In genomic region chr1:73761559-73761958, GRCh38 we compare ENCODE assay signal across 34 cellular contexts.
"Had no signal": no experiment of that assay in that cellular context is flagged by ENCODE, and none has a peak within 500 bp of the region (broad histone marks: within the 10 kb centered on the region; RNA-seq: fewer than 3 reads in every experiment).

No MANE protein-coding gene starts in this region.

- FAIRE-seq: astrocyte, colon had no signal

- H3K4me3 Mint-ChIP-seq: activated B cell treated with CpG ODN at 0.5 μM for 24 hours; activated CD8-positive, alpha-beta T cell treated with anti-CD3 and anti-CD28 coated beads for 36 hours; activated naive CD8-positive, alpha-beta T cell; activated T-cell treated with anti-CD3 and anti-CD28 coated beads, Interleukin-2, amount 50 U/mL, for 4 hours; activated T-helper 17 cell treated with anti-CD3 and anti-CD28 coated beads, Interleukin-2, amount 50 U/mL, for 72 hours; effector memory CD8-positive, alpha-beta T cell; T-helper 17 cell; T-helper 2 cell treated with Interferon-gamma antibody and Interleukin-4, amounts not matched to agents 5 μg/mL and 100 μg/mL, for 36 hours had no signal

- H3K27ac ChIP-seq: brain microvascular endothelial cell, epithelial cell of prostate, foreskin keratinocyte, gastrocnemius medialis, heart right ventricle, WERI-Rb-1 had no signal

- H3K36me3 ChIP-seq: brain microvascular endothelial cell, gastrocnemius medialis, heart right ventricle, WERI-Rb-1 had no signal

- H3K9me3 Mint-ChIP-seq: activated CD8-positive, alpha-beta T cell treated with anti-CD3 and anti-CD28 coated beads for 36 hours; activated T-cell treated with anti-CD3 and anti-CD28 coated beads, Interleukin-2, amount 50 U/mL, for 4 hours; T-helper 2 cell treated with Interferon-gamma antibody and Interleukin-4, amounts not matched to agents 5 μg/mL and 100 μg/mL, for 36 hours had no signal

- DNase-seq: activated B cell treated with CpG ODN at 0.5 μM for 24 hours; activated CD4-positive, alpha-beta T cell treated with anti-CD3 and anti-CD28 coated beads for 48 hours; activated CD4-positive, alpha-beta T cell treated with anti-CD3 and anti-CD28 coated beads, Interleukin-2, amount 50 U/mL, for 1 hour; activated CD4-positive, alpha-beta T cell treated with anti-CD3 and anti-CD28 coated beads, Interleukin-2, amount 50 U/mL, for 48 hours; activated CD8-positive, alpha-beta memory T cell treated with anti-CD3 and anti-CD28 coated beads for 24 hours; activated CD8-positive, alpha-beta T cell treated with anti-CD3 and anti-CD28 coated beads for 36 hours; activated effector memory CD4-positive, alpha-beta T cell treated with Interleukin-2 at 50 U/mL for 16 hours; activated gamma-delta T cell treated with Interleukin-2 at 50 U/mL for 16 hours; activated naive CD4-positive, alpha-beta T cell treated with anti-CD3 and anti-CD28 coated beads, Interleukin-2, amount 50 U/mL, for 16 hours; activated naive CD4-positive, alpha-beta T cell treated with Interleukin-2 at 50 U/mL for 16 hours; activated T-cell treated with anti-CD3 and anti-CD28 coated beads, Interleukin-2, amount 50 U/mL, for 4 hours; amniotic stem cell; anterior cingulate cortex; brain microvascular endothelial cell; caudate nucleus; cortex of kidney; dermis blood vessel endothelial cell; effector CD4-positive, alpha-beta T cell; effector memory CD8-positive, alpha-beta T cell; foreskin keratinocyte; gastrocnemius medialis; heart right ventricle; T-helper 1 cell; T-helper 17 cell; T1000; WERI-Rb-1 had no signal

- H3K4me3 ChIP-seq: gastrocnemius medialis, heart right ventricle had no signal

- H3K27me3 Mint-ChIP-seq: activated B cell treated with CpG ODN at 0.5 μM for 24 hours; activated CD8-positive, alpha-beta T cell treated with anti-CD3 and anti-CD28 coated beads for 36 hours; activated naive CD8-positive, alpha-beta T cell; activated T-helper 17 cell treated with anti-CD3 and anti-CD28 coated beads, Interleukin-2, amount 50 U/mL, for 72 hours; effector memory CD8-positive, alpha-beta T cell; T-helper 17 cell had no signal

- H3K36me3 Mint-ChIP-seq: activated naive CD8-positive, alpha-beta T cell had no signal

- H3K4me1 Mint-ChIP-seq: activated B cell treated with CpG ODN at 0.5 μM for 24 hours; activated T-helper 17 cell treated with anti-CD3 and anti-CD28 coated beads, Interleukin-2, amount 50 U/mL, for 72 hours; T-helper 17 cell had no signal

- H3K27me3 ChIP-seq: brain microvascular endothelial cell, foreskin keratinocyte, gastrocnemius medialis, heart right ventricle had no signal

- H3K27ac Mint-ChIP-seq: activated B cell treated with CpG ODN at 0.5 μM for 24 hours; activated CD8-positive, alpha-beta T cell treated with anti-CD3 and anti-CD28 coated beads for 36 hours; activated naive CD8-positive, alpha-beta T cell; activated T-helper 17 cell treated with anti-CD3 and anti-CD28 coated beads, Interleukin-2, amount 50 U/mL, for 72 hours; effector memory CD8-positive, alpha-beta T cell; T-helper 17 cell; T-helper 2 cell treated with Interferon-gamma antibody and Interleukin-4, amounts not matched to agents 5 μg/mL and 100 μg/mL, for 36 hours had no signal

- ATAC-seq: activated CD4-positive, CD25-positive, alpha-beta regulatory T cell treated with anti-CD3 and anti-CD28 coated beads, Interleukin-2, amount 50 U/mL, for 24 hours; activated CD8-positive, alpha-beta T cell treated with anti-CD3 and anti-CD28 coated beads for 36 hours; activated T-cell treated with anti-CD3 and anti-CD28 coated beads, Interleukin-2, amount 50 U/mL, for 4 hours; activated T-helper 17 cell treated with anti-CD3 and anti-CD28 coated beads, Interleukin-2, amount 50 U/mL, for 72 hours; effector memory CD8-positive, alpha-beta T cell; esophagus mucosa; foreskin keratinocyte; gastrocnemius medialis; heart right ventricle; T-helper 17 cell had no signal

- H3K4me1 ChIP-seq: foreskin keratinocyte, gastrocnemius medialis, heart right ventricle had no signal

- H3K9me3 ChIP-seq: gastrocnemius medialis, heart right ventricle had no signal
